Comparison of ENCODE assay signal across 9 cellular contexts in genomic region chr5:71830626-71831539, GRCh38.
DNase-seq lines count a peak whose midpoint lies in the region; ATAC-seq and TF ChIP-seq lines count a peak whose summit lies in the region.
"Had no signal": no experiment of that assay in that cellular context is flagged by ENCODE, and none has a peak within 500 bp of the region (broad histone marks: within the 10 kb centered on the region; RNA-seq: fewer than 3 reads in every experiment).

No MANE protein-coding gene starts in this region.

- H4K8ac ChIP-seq in H9 (replicated peaks; ENCODE audit: insufficient read length, low read depth, low read length): no peak overlapping the region

- no peaks in the 10 kb centered on the region for H3K9me3 ChIP-seq in H9 (ENCODE audit: control insufficient read depth, low read depth, low read length)
- H3K9me3 ChIP-seq in prostate gland: no peaks in the 10 kb centered on the region

- H3K9me3 Mint-ChIP-seq in H9: peaks cover 14 to 20% of the 10 kb centered on the region in 2 experiments

- ATAC-seq in GM19023 (IDR thresholded peaks at IDR 0.05; ENCODE audit: unreplicated experiment) (no peak), GM19467 (IDR thresholded peaks at IDR 0.05; ENCODE audit: unreplicated experiment) (no peak)

- no peaks in the 10 kb centered on the region for H3K36me3 ChIP-seq in prostate gland
- H3K36me3 ChIP-seq: upper lobe of left lung had no signal

- no peak overlapping the region for H2AFZ ChIP-seq in H9 (ENCODE audit: low read length)

- no peak overlapping the region for H2AK5ac ChIP-seq in H9 (ENCODE audit: insufficient read length, low read length)

- no peak overlapping the region for H4K5ac ChIP-seq in H9 (ENCODE audit: insufficient read length, low read depth, low read length)

- H3K56ac ChIP-seq in H9 (ENCODE audit: insufficient read length, low read depth, low read length): no peak overlapping the region

- H3K4ac ChIP-seq in H9 (ENCODE audit: low read depth, low read length): no peak overlapping the region

- DNase-seq in H9: no peak
- peak; percentile 48 for DNase-seq in RWPE1 (ENCODE audit: low spot score)
- peak; percentile 39 for DNase-seq in fibroblast of the conjunctiva (ENCODE audit: low read depth)
- peak; percentile 62 for DNase-seq in prostate gland (ENCODE audit: low spot score)
- no peak for DNase-seq in SKM-1 treated with dmso at 0.1 percent for 144 hours (lab: John Stamatoyannopoulos, UW; ENCODE audit: unreplicated experiment)
- DNase-seq in KG1 (lab: John Stamatoyannopoulos, UW): no peak

- no peak overlapping the region for H2BK15ac ChIP-seq in H9 (ENCODE audit: low read depth, low read length)

- H2BK20ac ChIP-seq in H9 (ENCODE audit: low read depth, low read length, poor library complexity, severe bottlenecking): no peak overlapping the region

- peaks cover 2% of the 10 kb centered on the region; the same call in 1 of the 2 replicates for H3K4me1 ChIP-seq in H9 (ENCODE audit: insufficient read depth, low read length)
- no peaks in the 10 kb centered on the region for H3K4me1 ChIP-seq in prostate gland (replicated peaks)

- no peak overlapping the region for H3K4me3 ChIP-seq in prostate gland
- H3K4me3 ChIP-seq: upper lobe of left lung had no signal

- H3K4me2 ChIP-seq in H9 (ENCODE audit: insufficient read depth, insufficient read length, low read length): no peak overlapping the region

- no CpG with 5 or more reads among the region's 4 CpGs for WGBS in H9 (ENCODE audit: extremely low coverage, insufficient read length, low lambda C conversion rate)
- 68% methylated on average over 4 of the region's 4 CpGs for WGBS in prostate gland

- CTCF ChIA-PET in RWPE1 (lab: Yijun Ruan, JAX): interaction anchor here (0.6 kb wide), 1 partner anchor 340 kb away, joined by 3 read pairs; no protein-coding TSS in a partner anchor

- TF ChIP-seq CTCF in H9 (conservative IDR thresholded peaks at IDR 0.05) (no peak), RWPE1 (conservative IDR thresholded peaks at IDR 0.05; ENCODE audit: low read depth) (no peak), prostate gland (IDR thresholded peaks at IDR 0.05) (no peak)

- intact Hi-C loops in prostate gland (cut with DNase I): loop anchor here (10.0 kb wide), 1 partner anchor 54 kb away; no protein-coding TSS in a partner anchor

- H3K27me3 ChIP-seq in H9 (ENCODE audit: insufficient read depth, low read length) (no peaks in the 10 kb centered on the region), prostate gland (replicated peaks; ENCODE audit: insufficient read depth) (no peaks in the 10 kb centered on the region)
- H3K27me3 ChIP-seq: upper lobe of left lung had no signal

- no peak overlapping the region for H4K91ac ChIP-seq in H9 (ENCODE audit: insufficient read length, low read depth, low read length)

- H3K23ac ChIP-seq in H9 (ENCODE audit: insufficient read length, low read depth, low read length): no peak overlapping the region

- no peaks in the 10 kb centered on the region for H3K27me3 Mint-ChIP-seq in H9 (ENCODE audit: low read depth)

- H3K36me3 Mint-ChIP-seq in H9 (ENCODE audit: insufficient read depth in 1 of 3, low read depth in 3 of 3): peaks cover 10 to 18% (median 15%) of the 10 kb centered on the region in 3 experiments

- TF ChIP-seq POLR2A in prostate gland (IDR thresholded peaks at IDR 0.05): no peak

- H2BK120ac ChIP-seq in H9 (ENCODE audit: low read depth, low read length, poor library complexity, severe bottlenecking): no peak overlapping the region

- H3K9ac ChIP-seq in H9 (ENCODE audit: extremely low read depth, insufficient read length, low read length): no peak overlapping the region

- no peak overlapping the region for H2BK5ac ChIP-seq in H9 (ENCODE audit: insufficient read length, low read length)

- H3K27ac ChIP-seq in H9 (ENCODE audit: insufficient read length, low read depth, low read length) (no peak overlapping the region), RWPE1 (no peak overlapping the region), prostate gland (no peak overlapping the region)

- H3K79me2 ChIP-seq in H9 (ENCODE audit: insufficient read depth, low read length): no peaks in the 10 kb centered on the region

- peak overlapping the region in 2 of 3 experiments; percentile 10 to 43; a peak in 2 of 7 replicates for H3K27ac Mint-ChIP-seq in H9

- H3K4me3 Mint-ChIP-seq in H9: no peak overlapping the region; a peak in 1 of 5 replicates

- POLR2A ChIA-PET in RWPE1 (lab: Yijun Ruan, JAX; ENCODE audit: low non-redundant PET): no interaction called here

- no peak overlapping the region for H2BK12ac ChIP-seq in H9 (ENCODE audit: insufficient read length, low read depth, low read length)

- H3K18ac ChIP-seq in H9 (ENCODE audit: insufficient read length, low read depth, low read length): no peak overlapping the region

- no peak overlapping the region for H3T11ph ChIP-seq in H9 (ENCODE audit: low read length)

- no peaks in the 10 kb centered on the region for H3K79me1 ChIP-seq in H9 (ENCODE audit: insufficient read depth, low read depth, low read length, poor library complexity, severe bottlenecking)

- H4K20me1 ChIP-seq in H9 (ENCODE audit: control insufficient read depth, insufficient read depth, insufficient read length): no peaks in the 10 kb centered on the region

- peaks cover 18% of the 10 kb centered on the region in 2 experiments for H3K4me1 Mint-ChIP-seq in H9

- no peak overlapping the region for H3K14ac ChIP-seq in H9 (ENCODE audit: insufficient read depth, low read length)

- no peaks in the 10 kb centered on the region for H3K23me2 ChIP-seq in H9 (ENCODE audit: insufficient read length, low read depth, low read length, poor library complexity, severe bottlenecking)

Comparison
In these comparisons a context has a peak if more than half of its experiments do, and no peak if none do; other contexts are left out.
1. DNase-seq: peak in RWPE1 (single experiment), fibroblast of the conjunctiva (single experiment) and prostate gland (single experiment); none in H9 (single experiment), SKM-1 treated with dmso at 0.1 percent for 144 hours (single experiment) and KG1 (single experiment).